ENCODE assay signal across 9 cellular contexts in the genomic region with DNA sequence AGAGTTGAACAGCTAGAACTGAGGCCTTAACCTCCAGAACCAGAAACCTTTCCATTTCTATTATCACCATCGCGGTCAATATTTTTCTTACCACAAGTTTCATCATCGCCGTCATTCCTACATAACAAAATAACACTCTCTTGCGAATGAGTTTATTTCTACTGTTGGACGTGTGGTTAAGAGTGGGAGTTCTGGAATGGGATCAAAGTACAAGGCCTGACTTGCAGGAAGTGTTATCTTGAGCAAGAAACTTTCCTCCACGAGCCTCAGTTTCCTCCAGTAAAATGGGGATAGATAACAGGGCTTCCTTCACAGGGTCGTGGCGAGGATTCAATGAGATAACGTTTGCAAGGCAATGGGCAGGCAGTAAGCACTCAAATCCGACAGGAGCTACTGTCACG. TPM values are rescaled to one million over a fixed set of nuclear protein-coding genes. Genes with fewer than 3 reads are reported as not detected.
DNase-seq lines count a peak whose midpoint lies in the region; ATAC-seq and TF ChIP-seq lines count a peak whose summit lies in the region.
"Had no signal": no experiment of that assay in that cellular context is flagged by ENCODE, and none has a peak within 500 bp of the region (broad histone marks: within the 10 kb centered on the region; RNA-seq: fewer than 3 reads in every experiment).

No MANE protein-coding gene starts in this region.

- H3K9me3 Mint-ChIP-seq in activated CD4-positive, alpha-beta T cell treated with anti-CD3 and anti-CD28 coated beads, Interleukin-2, amount 10 ng/mL, durations not matched to agents 24 days and 14 days = no peaks in the 10 kb centered on the region
- no peaks in the 10 kb centered on the region for H3K9me3 Mint-ChIP-seq in activated CD8-positive, alpha-beta T cell treated with anti-CD3 and anti-CD28 coated beads for 36 hours

- H3K4me3 ChIP-seq in iPS-15b (ENCODE audit: low read depth, low read length) = peak overlapping the region; percentile 100
- peak overlapping the region; percentile 88 to 99 (median 97) for H3K4me3 ChIP-seq in stomach

- H3K9me3 ChIP-seq in iPS-15b (ENCODE audit: control insufficient read depth, insufficient read depth, low read length) (no peaks in the 10 kb centered on the region), stomach (no peaks in the 10 kb centered on the region)

- no peak for TF ChIP-seq CTCF in activated CD8-positive, alpha-beta T cell treated with anti-CD3 and anti-CD28 coated beads for 36 hours (IDR thresholded peaks at IDR 0.05)
- no peak for TF ChIP-seq CTCF in stomach (IDR thresholded peaks at IDR 0.05)

- H3K4me1 Mint-ChIP-seq in activated CD4-positive, alpha-beta T cell treated with anti-CD3 and anti-CD28 coated beads, Interleukin-2, amount 10 ng/mL, durations not matched to agents 24 days and 14 days = peaks cover 40% of the 10 kb centered on the region
- H3K4me1 Mint-ChIP-seq in activated CD8-positive, alpha-beta T cell treated with anti-CD3 and anti-CD28 coated beads for 36 hours (ENCODE audit: low read depth) = peaks cover 55% of the 10 kb centered on the region

- TF ChIP-seq POLR2A in stomach (IDR thresholded peaks at IDR 0.05) = no peak

- CTCF ChIA-PET in activated CD8-positive, alpha-beta T cell treated with anti-CD3 and anti-CD28 coated beads for 36 hours (lab: Charles Lee) = interaction anchor here (0.6 to 24.3 kb wide), 7 partner anchors 10 to 243 kb away, joined by 3 to 645 read pairs (median 4); no protein-coding TSS in a partner anchor

- H3K4me1 ChIP-seq in iPS-15b (ENCODE audit: control insufficient read depth, insufficient read depth, low read length) (peaks cover 4% of the 10 kb centered on the region), stomach (peaks cover 34 to 82% (median 73%) of the 10 kb centered on the region in 4 donors)

- H3K36me3 Mint-ChIP-seq in activated CD4-positive, alpha-beta T cell treated with anti-CD3 and anti-CD28 coated beads, Interleukin-2, amount 10 ng/mL, durations not matched to agents 24 days and 14 days (ENCODE audit: low read depth) = peaks cover 38% of the 10 kb centered on the region
- H3K36me3 Mint-ChIP-seq in activated CD8-positive, alpha-beta T cell treated with anti-CD3 and anti-CD28 coated beads for 36 hours (ENCODE audit: low read depth) = peaks cover 43% of the 10 kb centered on the region

- intact Hi-C loops in activated CD4-positive, alpha-beta T cell treated with anti-CD3 and anti-CD28 coated beads, Interleukin-2, amount 10 ng/mL, durations not matched to agents 24 days and 14 days (cut with micrococcal nuclease) = loop anchor here (2.0 to 5.0 kb wide), 2 partner anchors 392 to 492 kb away; partner anchors contain the start of gene USP30
- intact Hi-C loops in activated CD8-positive, alpha-beta T cell treated with anti-CD3 and anti-CD28 coated beads for 36 hours (cut with micrococcal nuclease) = loop anchor here (5.0 to 10.0 kb wide), 2 partner anchors 242 to 394 kb away; no protein-coding TSS in a partner anchor
- intact Hi-C loops in stomach (cut with DNase I; ENCODE audit: low total_unique reads) = loop anchor here (10.0 kb wide), 1 partner anchor 244 kb away; no protein-coding TSS in a partner anchor

- H3K4me3 Mint-ChIP-seq in activated CD4-positive, alpha-beta T cell treated with anti-CD3 and anti-CD28 coated beads, Interleukin-2, amount 10 ng/mL, durations not matched to agents 24 days and 14 days = peak overlapping the region; percentile 99
- H3K4me3 Mint-ChIP-seq in activated CD8-positive, alpha-beta T cell treated with anti-CD3 and anti-CD28 coated beads for 36 hours = peak overlapping the region; percentile 99

- no peak for TF ChIP-seq EP300 in stomach (IDR thresholded peaks at IDR 0.05)

- POLR2A ChIA-PET in activated CD8-positive, alpha-beta T cell treated with anti-CD3 and anti-CD28 coated beads for 36 hours (lab: Charles Lee) = interaction anchor here (0.9 to 14.9 kb wide), 13 partner anchors 11 to 539 kb away, joined by 3 to 225 read pairs (median 5); partner anchors contain the start of gene SELPLG

- H3K36me3 ChIP-seq in iPS-15b (ENCODE audit: control insufficient read depth, insufficient read depth, low read length) (peaks cover 12% of the 10 kb centered on the region), stomach (peaks cover 4 to 37% (median 25%) of the 10 kb centered on the region in 4 donors)

- ATAC-seq in activated CD8-positive, alpha-beta T cell treated with anti-CD3 and anti-CD28 coated beads for 36 hours = no peak
- ATAC-seq in GM21367 (IDR thresholded peaks at IDR 0.05; ENCODE audit: unreplicated experiment) = no peak

- H3K9ac ChIP-seq in iPS-15b (ENCODE audit: low read depth, low read length) = peak overlapping the region; percentile 93

- no peak for DNase-seq in activated CD4-positive, alpha-beta T cell treated with anti-CD3 and anti-CD28 coated beads, Interleukin-2, amount 10 ng/mL, durations not matched to agents 24 days and 14 days
- no peak for DNase-seq in activated CD4-positive, alpha-beta T cell treated with anti-CD3 and anti-CD28 coated beads, Interleukin-2, amount 50 U/mL, for 1 hour
- DNase-seq in activated CD8-positive, alpha-beta T cell treated with anti-CD3 and anti-CD28 coated beads for 36 hours = no peak
- DNase-seq in stomach = no peak
- DNase-seq in medulla oblongata (ENCODE audit: extremely low spot score) = no peak
- DNase-seq in NCI-H345 (lab: John Stamatoyannopoulos, UW) = no peak

- H3K27me3 Mint-ChIP-seq in activated CD4-positive, alpha-beta T cell treated with anti-CD3 and anti-CD28 coated beads, Interleukin-2, amount 10 ng/mL, durations not matched to agents 24 days and 14 days = no peaks in the 10 kb centered on the region
- H3K27me3 Mint-ChIP-seq in activated CD8-positive, alpha-beta T cell treated with anti-CD3 and anti-CD28 coated beads for 36 hours = no peaks in the 10 kb centered on the region

- H3K27me3 ChIP-seq in iPS-15b (ENCODE audit: control insufficient read depth, insufficient read depth, low read length) (no peaks in the 10 kb centered on the region), stomach (no peaks in the 10 kb centered on the region)

- peak overlapping the region; percentile 100 for H3K27ac Mint-ChIP-seq in activated CD4-positive, alpha-beta T cell treated with anti-CD3 and anti-CD28 coated beads, Interleukin-2, amount 10 ng/mL, durations not matched to agents 24 days and 14 days
- peak overlapping the region; percentile 100 for H3K27ac Mint-ChIP-seq in activated CD8-positive, alpha-beta T cell treated with anti-CD3 and anti-CD28 coated beads for 36 hours

- WGBS in stomach, 5 donors = 0 to 2% (median 1%) methylated on average over 12 of the region's 12 CpGs

- H3K27ac ChIP-seq in stomach = peak overlapping the region in 4 of 5 donors; percentile 87 to 96 (median 90)

RNA-seq across cellular contexts. Expression of gene SART3, which starts 0.7 kb away (rescaled TPM):
- 89.1 and 90.5 TPM in 2 replicates for total RNA-seq in activated CD4-positive, alpha-beta T cell treated with anti-CD3 and anti-CD28 coated beads, Interleukin-2, amount 10 ng/mL, durations not matched to agents 24 days and 14 days
- 10 to 100 TPM; 80.1 to 81.4 TPM for total RNA-seq in activated CD8-positive, alpha-beta T cell treated with anti-CD3 and anti-CD28 coated beads for 36 hours
- 100 to 1,000 TPM in 1 of 5 donors, 10 to 100 TPM in 4; 47.2 to 106 (median 56.2) TPM for total RNA-seq in stomach
- polyA plus RNA-seq in stomach = 10 to 100 TPM; 11.7 to 12.4 (median 12.0) TPM

RNA-seq across cellular contexts. Expression of gene ISCU, which starts 2.1 kb away (rescaled TPM):
- total RNA-seq in activated CD4-positive, alpha-beta T cell treated with anti-CD3 and anti-CD28 coated beads, Interleukin-2, amount 10 ng/mL, durations not matched to agents 24 days and 14 days = 61.5 and 66.1 TPM in 2 replicates
- total RNA-seq in activated CD8-positive, alpha-beta T cell treated with anti-CD3 and anti-CD28 coated beads for 36 hours = 10 to 100 TPM; 69.4 to 70.5 TPM
- 100 to 1,000 TPM in 3 of 5 donors, 10 to 100 TPM in 2; 83.3 to 251 (median 154) TPM for total RNA-seq in stomach
- 100 to 1,000 TPM; 140 to 256 (median 177) TPM for polyA plus RNA-seq in stomach

RNA-seq across cellular contexts. Expression of gene TMEM119, which starts 37.6 kb away (rescaled TPM):
- 0.47 TPM in 1 of 2 replicates, not detected in the other for total RNA-seq in activated CD4-positive, alpha-beta T cell treated with anti-CD3 and anti-CD28 coated beads, Interleukin-2, amount 10 ng/mL, durations not matched to agents 24 days and 14 days
- total RNA-seq in activated CD8-positive, alpha-beta T cell treated with anti-CD3 and anti-CD28 coated beads for 36 hours = not detected
- total RNA-seq in stomach = 10 to 100 TPM in 2 of 5 donors, under 1 TPM in 2, not detected in 1; 0.45 to 16.2 (median 6.0) TPM
- 10 to 100 TPM in 2 of 3 donors, 1 to 10 TPM in 1; 1.3 to 17.1 (median 14.8) TPM for polyA plus RNA-seq in stomach
- total RNA-seq: dermis microvascular lymphatic vessel endothelial cell had no signal

RNA-seq across cellular contexts. Expression of gene FICD, which starts 45.2 kb away (rescaled TPM):
- total RNA-seq in activated CD4-positive, alpha-beta T cell treated with anti-CD3 and anti-CD28 coated beads, Interleukin-2, amount 10 ng/mL, durations not matched to agents 24 days and 14 days = 5.9 and 6.6 TPM in 2 replicates
- total RNA-seq in activated CD8-positive, alpha-beta T cell treated with anti-CD3 and anti-CD28 coated beads for 36 hours = 1 to 10 TPM; 3.4 to 3.9 TPM
- total RNA-seq in stomach = 10 to 100 TPM in 3 of 5 donors, 1 to 10 TPM in 2; 2.3 to 26.3 (median 14.2) TPM
- 1 to 10 TPM; 1.2 to 3.7 (median 1.4) TPM for polyA plus RNA-seq in stomach
